ENCODE assay signal across 8 cellular contexts in the genomic region with DNA sequence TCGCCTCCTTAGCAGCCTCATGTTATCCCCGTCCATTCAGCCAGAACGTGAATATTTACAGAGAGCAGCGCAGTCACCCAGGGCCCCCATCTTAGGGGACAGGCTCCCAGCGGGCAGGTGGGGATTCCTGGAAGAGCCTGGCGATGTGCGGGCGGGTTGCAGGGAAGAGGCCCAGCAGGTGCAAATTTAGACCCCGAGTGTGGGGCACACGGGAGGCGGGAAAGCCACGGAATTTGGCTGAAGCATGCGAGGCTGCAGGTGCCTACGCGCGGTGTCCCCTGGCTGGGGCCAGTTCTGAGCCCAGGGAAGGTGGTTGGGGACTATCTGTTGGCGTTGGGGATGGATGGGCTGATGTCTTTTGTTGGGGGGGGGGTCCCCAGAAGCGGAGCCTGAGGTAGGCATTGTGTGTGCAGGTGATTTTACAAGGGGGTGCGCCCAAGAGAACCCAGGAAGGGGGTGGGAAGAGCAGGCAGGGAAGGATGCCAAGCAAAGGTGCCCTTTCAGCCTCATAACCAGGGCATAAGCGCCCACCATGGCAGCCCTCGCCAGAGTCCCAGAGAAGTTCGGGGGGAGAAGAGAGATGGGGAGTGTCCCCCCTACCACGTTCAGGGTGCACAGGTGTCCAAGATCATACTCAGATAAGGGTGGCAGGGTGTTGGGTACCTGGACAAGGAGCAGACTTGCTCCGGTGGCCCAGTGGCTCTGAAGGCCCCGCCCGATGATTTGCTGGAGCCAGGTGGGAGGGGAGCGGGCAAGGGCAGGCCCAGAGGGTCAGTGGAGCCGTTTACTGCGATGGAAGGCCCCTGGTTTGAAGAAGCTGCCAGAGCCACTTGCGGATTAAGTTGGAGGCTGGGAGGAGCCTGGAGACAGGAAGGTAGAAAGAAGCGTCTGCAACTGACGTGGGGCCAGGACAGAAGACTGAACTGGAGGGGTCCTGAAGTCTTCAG. TPM values are rescaled to one million over a fixed set of nuclear protein-coding genes. Genes with fewer than 3 reads are reported as not detected.
DNase-seq lines count a peak whose midpoint lies in the region; ATAC-seq and TF ChIP-seq lines count a peak whose summit lies in the region.

No MANE protein-coding gene starts in this region.

- H3K4me1 ChIP-seq in stomach, result peaks cover 15 to 54% (median 41%) of the 10 kb centered on the region in 4 donors

- H3K4me3 Mint-ChIP-seq in activated T-helper 17 cell treated with anti-CD3 and anti-CD28 coated beads, Interleukin-2, amount 50 U/mL, for 72 hours, result peak overlapping the region; percentile 87
- peak overlapping the region; percentile 91 to 100 (median 96) for H3K4me3 Mint-ChIP-seq in immature natural killer cell

- H3K4me1 Mint-ChIP-seq in activated T-helper 17 cell treated with anti-CD3 and anti-CD28 coated beads, Interleukin-2, amount 50 U/mL, for 72 hours, result peaks cover 22% of the 10 kb centered on the region
- peaks cover 52 to 54% of the 10 kb centered on the region in 2 donors for H3K4me1 Mint-ChIP-seq in immature natural killer cell

- no peak for ATAC-seq in activated T-helper 17 cell treated with anti-CD3 and anti-CD28 coated beads, Interleukin-2, amount 50 U/mL, for 72 hours (replicated peaks)
- ATAC-seq in HG03097 (IDR thresholded peaks at IDR 0.05; ENCODE audit: low FRiP score, unreplicated experiment), result no peak

- DNase-seq in DMS79 (lab: John Stamatoyannopoulos, UW), result peak; percentile 43
- no peak for DNase-seq in DMS79 treated with DMSO at 0.1 percent for 48 hours (lab: John Stamatoyannopoulos, UW)
- no peak for DNase-seq in immature natural killer cell
- DNase-seq in stomach, result no peak
- DNase-seq in NOMO-1 treated with DMSO at 0.1 percent for 48 hours (lab: John Stamatoyannopoulos, UW; ENCODE audit: unreplicated experiment), result no peak
- no peak for DNase-seq in mucosa of gallbladder (ENCODE audit: low spot score)

- H3K27me3 ChIP-seq in stomach, result no peaks in the 10 kb centered on the region

- no peak for TF ChIP-seq EP300 in stomach (IDR thresholded peaks at IDR 0.05)

- peaks cover 0 to 11% (median 4%) of the 10 kb centered on the region in 4 donors for H3K36me3 ChIP-seq in stomach

- no peak for TF ChIP-seq POLR2A in stomach (IDR thresholded peaks at IDR 0.05)

- H3K27ac Mint-ChIP-seq in activated T-helper 17 cell treated with anti-CD3 and anti-CD28 coated beads, Interleukin-2, amount 50 U/mL, for 72 hours, result peak overlapping the region; percentile 93
- H3K27ac Mint-ChIP-seq in immature natural killer cell, result peak overlapping the region; percentile 51 to 99 (median 81)

- no peaks in the 10 kb centered on the region for H3K9me3 ChIP-seq in stomach

- peak overlapping the region in 2 of 5 donors; percentile 96 to 98 for H3K27ac ChIP-seq in stomach

- WGBS in stomach, 5 donors, result 48 to 62% (median 55%) methylated on average over 26 to 32 of the region's 32 CpGs

- H3K27me3 Mint-ChIP-seq in activated T-helper 17 cell treated with anti-CD3 and anti-CD28 coated beads, Interleukin-2, amount 50 U/mL, for 72 hours, result no peaks in the 10 kb centered on the region
- peaks cover 14 to 31% (median 20%) of the 10 kb centered on the region in 3 donors for H3K27me3 Mint-ChIP-seq in immature natural killer cell (ENCODE audit: low read depth in 3 of 3)

- no peaks in the 10 kb centered on the region for H3K9me3 Mint-ChIP-seq in activated T-helper 17 cell treated with anti-CD3 and anti-CD28 coated beads, Interleukin-2, amount 50 U/mL, for 72 hours
- H3K9me3 Mint-ChIP-seq in immature natural killer cell, result no peaks in the 10 kb centered on the region

- no peak for TF ChIP-seq CTCF in stomach (IDR thresholded peaks at IDR 0.05)

- peaks cover 14% of the 10 kb centered on the region for H3K36me3 Mint-ChIP-seq in activated T-helper 17 cell treated with anti-CD3 and anti-CD28 coated beads, Interleukin-2, amount 50 U/mL, for 72 hours (ENCODE audit: low read depth)
- H3K36me3 Mint-ChIP-seq in immature natural killer cell, result no peaks in the 10 kb centered on the region

- intact Hi-C loops in stomach (cut with DNase I; ENCODE audit: low total_unique reads), result no loop called here

- H3K4me3 ChIP-seq in stomach, result peak overlapping the region; percentile 77 to 100 (median 100)

RNA-seq across cellular contexts. Expression of a gene that starts 1.2 kb away (rescaled TPM):
- 10 to 100 TPM in 1 of 2 donors, 1 to 10 TPM in 1; 6.3 to 14.1 TPM for total RNA-seq in activated T-helper 17 cell treated with anti-CD3 and anti-CD28 coated beads, Interleukin-2, amount 50 U/mL, for 72 hours
- 10 to 100 TPM; 28.8 to 63.6 (median 37.0) TPM for polyA plus RNA-seq in immature natural killer cell
- total RNA-seq in stomach, result 10 to 100 TPM in 3 of 5 donors, 1 to 10 TPM in 2; 1.2 to 65.5 (median 15.2) TPM
- 10 to 100 TPM; 26.3 to 33.8 (median 26.4) TPM for polyA plus RNA-seq in stomach
- 33.8 TPM for total RNA-seq in mucosa of gallbladder

RNA-seq across cellular contexts. Expression of a gene that starts 12.2 kb away (rescaled TPM):
- under 1 TPM in 1 of 2 donors, not detected in 1; 0.29 TPM for total RNA-seq in activated T-helper 17 cell treated with anti-CD3 and anti-CD28 coated beads, Interleukin-2, amount 50 U/mL, for 72 hours
- polyA plus RNA-seq in immature natural killer cell (under 1 TPM in 1 of 3 donors, not detected in 2; 0.30 TPM), stomach (1 to 10 TPM; 1.5 to 2.9 (median 2.3) TPM)
- total RNA-seq in stomach (10 to 100 TPM in 1 of 5 donors, 1 to 10 TPM in 2, under 1 TPM in 1, not detected in 1; 0.45 to 11.9 (median 2.1) TPM), mucosa of gallbladder (5.8 TPM)

RNA-seq across cellular contexts. Expression of a gene that starts 23.1 kb away (rescaled TPM):
- total RNA-seq in activated T-helper 17 cell treated with anti-CD3 and anti-CD28 coated beads, Interleukin-2, amount 50 U/mL, for 72 hours, result 10 to 100 TPM; 31.4 to 44.5 TPM
- 10 to 100 TPM; 40.6 to 57.7 (median 48.5) TPM for polyA plus RNA-seq in immature natural killer cell
- 100 to 1,000 TPM in 2 of 5 donors, 10 to 100 TPM in 3; 26.1 to 503 (median 72.9) TPM for total RNA-seq in stomach
- 10 to 100 TPM; 62.9 to 82.1 (median 80.5) TPM for polyA plus RNA-seq in stomach
- total RNA-seq in mucosa of gallbladder, result 53.3 TPM

RNA-seq across cellular contexts. Expression of a gene that starts 35.4 kb away (rescaled TPM):
- 10 to 100 TPM; 30.5 to 31.3 TPM for total RNA-seq in activated T-helper 17 cell treated with anti-CD3 and anti-CD28 coated beads, Interleukin-2, amount 50 U/mL, for 72 hours
- 100 to 1,000 TPM; 584 to 982 (median 652) TPM for polyA plus RNA-seq in immature natural killer cell
- 1 to 10 TPM in 1 of 5 donors, under 1 TPM in 1, not detected in 3; 0.55 to 5.4 TPM for total RNA-seq in stomach
- 1 to 10 TPM in 1 of 3 donors, under 1 TPM in 2; 0.37 to 6.6 (median 0.93) TPM for polyA plus RNA-seq in stomach
- 2.7 TPM for total RNA-seq in mucosa of gallbladder

RNA-seq across cellular contexts. Expression of a gene that starts 47.6 kb away (rescaled TPM):
- under 1 TPM in 1 of 2 donors, not detected in 1; 0.26 TPM for total RNA-seq in activated T-helper 17 cell treated with anti-CD3 and anti-CD28 coated beads, Interleukin-2, amount 50 U/mL, for 72 hours
- polyA plus RNA-seq in immature natural killer cell (not detected), stomach (10 to 100 TPM; 27.6 to 40.7 (median 38.4) TPM)
- total RNA-seq in stomach (100 to 1,000 TPM in 2 of 5 donors, 10 to 100 TPM in 3; 13.8 to 169 (median 34.8) TPM), mucosa of gallbladder (139 TPM)
